29 cellular contexts compared by ENCODE assay signal in genomic region chr13:108682714-108683113, GRCh38. TPM values are rescaled to one million over a fixed set of nuclear protein-coding genes. Genes with fewer than 3 reads are reported as not detected.
"Had no signal": no experiment of that assay in that cellular context is flagged by ENCODE, and none has a peak within 500 bp of the region (broad histone marks: within the 10 kb centered on the region; RNA-seq: fewer than 3 reads in every experiment).

No MANE protein-coding gene starts in this region.

- ATAC-seq: activated CD8-positive, alpha-beta T cell treated with anti-CD3 and anti-CD28 coated beads for 36 hours; activated naive CD4-positive, alpha-beta T cell treated with anti-CD3 and anti-CD28 coated beads, Interleukin-2, amount 50 U/mL, for 72 hours; activated T-cell treated with anti-CD3 and anti-CD28 coated beads, Interleukin-2, amount 50 U/mL, for 4 hours; activated T-helper 17 cell treated with anti-CD3 and anti-CD28 coated beads, Interleukin-2, amount 50 U/mL, for 72 hours; effector memory CD8-positive, alpha-beta T cell; WTC11 had no signal

- H3K36me3 ChIP-seq: ascending aorta, esophagus squamous epithelium had no signal

- H3K36me3 Mint-ChIP-seq: activated naive CD4-positive, alpha-beta T cell treated with anti-CD3 and anti-CD28 coated beads, Interleukin-2, amount 50 U/mL, for 72 hours; activated naive CD8-positive, alpha-beta T cell treated with anti-CD3 and anti-CD28 coated beads, Interleukin-2, amount 10 ng/mL, durations not matched to agents 7 days and 5 days; brain; WTC11 had no signal

- H3K9me3 Mint-ChIP-seq: activated CD4-positive, alpha-beta T cell treated with anti-CD3 and anti-CD28 coated beads, Interleukin-2, amount 10 ng/mL, durations not matched to agents 7 days and 5 days; activated CD8-positive, alpha-beta T cell treated with anti-CD3 and anti-CD28 coated beads for 36 hours; activated naive CD4-positive, alpha-beta T cell treated with anti-CD3 and anti-CD28 coated beads for 36 hours; activated naive CD4-positive, alpha-beta T cell treated with anti-CD3 and anti-CD28 coated beads, Interleukin-2, amount 50 U/mL, for 72 hours; activated naive CD8-positive, alpha-beta T cell treated with anti-CD3 and anti-CD28 coated beads, Interleukin-2, amount 10 ng/mL, durations not matched to agents 7 days and 5 days; activated T-cell treated with anti-CD3 and anti-CD28 coated beads, Interleukin-2, amount 50 U/mL, for 4 hours; activated T-helper 17 cell treated with anti-CD3 and anti-CD28 coated beads, Interleukin-2, amount 50 U/mL, for 72 hours; WTC11 had no signal

- H3K4me1 ChIP-seq: ascending aorta, esophagus squamous epithelium had no signal

- DNase-seq: activated CD4-positive, alpha-beta T cell treated with anti-CD3 and anti-CD28 coated beads for 1 hour; activated CD4-positive, alpha-beta T cell treated with anti-CD3 and anti-CD28 coated beads for 4 hours; activated CD4-positive, alpha-beta T cell treated with anti-CD3 and anti-CD28 coated beads, Interleukin-2, amount 10 ng/mL, durations not matched to agents 7 days and 5 days; activated CD4-positive, alpha-beta T cell treated with anti-CD3 and anti-CD28 coated beads, Interleukin-2, amount 50 U/mL, for 4 hours; activated CD8-positive, alpha-beta memory T cell treated with anti-CD3 and anti-CD28 coated beads for 24 hours; activated CD8-positive, alpha-beta T cell treated with anti-CD3 and anti-CD28 coated beads for 36 hours; activated effector memory CD4-positive, alpha-beta T cell treated with Interleukin-2 at 50 U/mL for 16 hours; activated naive CD4-positive, alpha-beta T cell treated with anti-CD3 and anti-CD28 coated beads for 36 hours; activated naive CD8-positive, alpha-beta T cell treated with anti-CD3 and anti-CD28 coated beads, Interleukin-2, amount 10 ng/mL, durations not matched to agents 7 days and 5 days; activated T-cell treated with anti-CD3 and anti-CD28 coated beads, Interleukin-2, amount 50 U/mL, for 4 hours; cortex of kidney; dermis blood vessel endothelial cell; effector CD4-positive, alpha-beta T cell; effector memory CD8-positive, alpha-beta T cell; esophagus squamous epithelium; foreskin melanocyte; head of caudate nucleus; hippocampal formation; T-helper 2 cell had no signal

- H3K27me3 Mint-ChIP-seq: activated CD4-positive, alpha-beta T cell treated with anti-CD3 and anti-CD28 coated beads, Interleukin-2, amount 10 ng/mL, durations not matched to agents 7 days and 5 days; activated naive CD8-positive, alpha-beta T cell treated with anti-CD3 and anti-CD28 coated beads, Interleukin-2, amount 10 ng/mL, durations not matched to agents 7 days and 5 days; brain; central memory CD8-positive, alpha-beta T cell; effector memory CD8-positive, alpha-beta T cell had no signal

- H3K4me1 Mint-ChIP-seq: activated CD4-positive, alpha-beta T cell treated with anti-CD3 and anti-CD28 coated beads, Interleukin-2, amount 10 ng/mL, durations not matched to agents 7 days and 5 days; activated naive CD8-positive, alpha-beta T cell treated with anti-CD3 and anti-CD28 coated beads, Interleukin-2, amount 10 ng/mL, durations not matched to agents 7 days and 5 days; activated T-helper 17 cell treated with anti-CD3 and anti-CD28 coated beads, Interleukin-2, amount 50 U/mL, for 72 hours; central memory CD8-positive, alpha-beta T cell; WTC11 had no signal

- H3K27ac ChIP-seq: ascending aorta, esophagus squamous epithelium, VCaP had no signal

- H3K27me3 ChIP-seq: ascending aorta, esophagus squamous epithelium had no signal

- H3K4me3 Mint-ChIP-seq: activated CD4-positive, alpha-beta T cell treated with anti-CD3 and anti-CD28 coated beads, Interleukin-2, amount 10 ng/mL, durations not matched to agents 7 days and 5 days; activated CD8-positive, alpha-beta T cell treated with anti-CD3 and anti-CD28 coated beads for 36 hours; activated naive CD4-positive, alpha-beta T cell treated with anti-CD3 and anti-CD28 coated beads for 36 hours; activated naive CD8-positive, alpha-beta T cell treated with anti-CD3 and anti-CD28 coated beads, Interleukin-2, amount 10 ng/mL, durations not matched to agents 7 days and 5 days; activated T-cell treated with anti-CD3 and anti-CD28 coated beads, Interleukin-2, amount 50 U/mL, for 4 hours; activated T-helper 17 cell treated with anti-CD3 and anti-CD28 coated beads, Interleukin-2, amount 50 U/mL, for 72 hours; brain; central memory CD8-positive, alpha-beta T cell; effector memory CD8-positive, alpha-beta T cell; WTC11 had no signal

- H3K4me3 ChIP-seq: ascending aorta, esophagus squamous epithelium had no signal

- H3K9me3 ChIP-seq: ascending aorta had no signal

- FAIRE-seq: bronchial epithelial cell, TTC549 had no signal

- H3K27ac Mint-ChIP-seq: activated CD4-positive, alpha-beta T cell treated with anti-CD3 and anti-CD28 coated beads, Interleukin-2, amount 10 ng/mL, durations not matched to agents 7 days and 5 days; activated CD8-positive, alpha-beta T cell treated with anti-CD3 and anti-CD28 coated beads for 36 hours; activated naive CD4-positive, alpha-beta T cell treated with anti-CD3 and anti-CD28 coated beads for 36 hours; activated naive CD4-positive, alpha-beta T cell treated with anti-CD3 and anti-CD28 coated beads, Interleukin-2, amount 50 U/mL, for 72 hours; activated naive CD8-positive, alpha-beta T cell treated with anti-CD3 and anti-CD28 coated beads, Interleukin-2, amount 10 ng/mL, durations not matched to agents 7 days and 5 days; activated T-helper 17 cell treated with anti-CD3 and anti-CD28 coated beads, Interleukin-2, amount 50 U/mL, for 72 hours; brain; effector memory CD8-positive, alpha-beta T cell; WTC11 had no signal

RNA-seq across cellular contexts. Expression of gene MYO16, which starts 53.3 kb away (rescaled TPM):
- total RNA-seq: activated CD4-positive, alpha-beta T cell treated with anti-CD3 and anti-CD28 coated beads, Interleukin-2, amount 10 ng/mL, durations not matched to agents 7 days and 5 days; activated CD8-positive, alpha-beta T cell treated with anti-CD3 and anti-CD28 coated beads for 36 hours; activated naive CD4-positive, alpha-beta T cell treated with anti-CD3 and anti-CD28 coated beads for 36 hours; activated naive CD4-positive, alpha-beta T cell treated with anti-CD3 and anti-CD28 coated beads, Interleukin-2, amount 50 U/mL, for 72 hours; activated T-helper 17 cell treated with anti-CD3 and anti-CD28 coated beads, Interleukin-2, amount 50 U/mL, for 72 hours; ascending aorta; bronchial epithelial cell; dermis blood vessel endothelial cell; T-helper 1 cell treated with Interleukin-12 subunit alpha and Interleukin-12 subunit beta and Interleukin-4 antibody, amounts not matched to agents 30 ng/mL and 1 ng/mL, for 36 hours had no signal
